Comparison of ENCODE assay signal across 36 cellular contexts in the genomic region with DNA sequence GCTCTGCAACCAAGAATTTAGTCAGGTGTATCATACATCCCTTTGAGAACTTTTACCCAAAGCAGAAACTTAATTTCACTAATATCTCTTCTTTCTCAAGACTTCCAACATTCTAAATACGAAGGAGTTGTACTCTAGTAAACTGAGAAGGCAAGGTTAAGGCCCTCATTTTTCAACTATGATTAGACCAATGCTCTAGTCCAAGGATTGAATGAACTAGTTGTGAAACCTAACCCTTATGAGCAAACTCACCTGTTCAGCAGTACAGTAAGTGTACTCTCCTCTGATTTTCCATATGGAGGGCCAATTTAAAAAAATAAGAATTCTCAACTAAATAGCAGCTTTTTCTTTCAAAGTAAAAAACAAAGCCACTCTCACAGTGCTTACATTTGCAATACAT.
"Had no signal": no experiment of that assay in that cellular context is flagged by ENCODE, and none has a peak within 500 bp of the region (broad histone marks: within the 10 kb centered on the region; RNA-seq: fewer than 3 reads in every experiment).

No MANE protein-coding gene starts in this region.

- H3K4me3 ChIP-seq: MG63 had no signal

- H3K27ac ChIP-seq: KMS-11 had no signal

- DNase-seq: Karpas-422, Kasumi-1, MG63, MM.1S, MV-4-11, NCI-H1048, NCI-H1092, NCI-H1092 treated with DMSO at 0.1 percent for 48 hours, NCI-H1105, NCI-H1105 treated with DMSO at 0.1 percent for 48 hours, NCI-H1417, NCI-H1417 treated with DMSO at 0.1 percent for 48 hours, NCI-H1436, NCI-H1436 treated with DMSO at 0.1 percent for 48 hours, NCI-H146, NCI-H1694, NCI-H1694 treated with DMSO at 0.1 percent for 48 hours, NCI-H187, NCI-H187 treated with DMSO at 0.1 percent for 48 hours, NCI-H1930, NCI-H2029, NCI-H2029 treated with DMSO at 0.1 percent for 48 hours, NCI-H2081, NCI-H2081 treated with DMSO at 0.1 percent for 48 hours, NCI-H2107, NCI-H2171, NCI-H2171 treated with DMSO at 0.1 percent for 48 hours, NCI-H2227 treated with DMSO at 0.1 percent for 48 hours, NCI-H226, NCI-H345, NCI-H446, NCI-H446 treated with DMSO at 0.1 percent for 48 hours, NCI-H510A, NCI-H510A treated with DMSO at 0.1 percent for 48 hours, NCI-H524 had no signal

- H3K9me3 ChIP-seq: MG63 had no signal

- H3K36me3 ChIP-seq: MG63 had no signal

- H3K27me3 ChIP-seq: MG63 had no signal
